In genomic region chr1:94792473-94792875, GRCh38 we compare ENCODE assay signal across 8 cellular contexts. TPM values are rescaled to one million over a fixed set of nuclear protein-coding genes. Genes with fewer than 3 reads are reported as not detected.
DNase-seq lines count a peak whose midpoint lies in the region; ATAC-seq, FAIRE-seq and TF ChIP-seq lines count a peak whose summit lies in the region.

No MANE protein-coding gene starts in this region.

- no peaks in the 10 kb centered on the region for H3K27me3 Mint-ChIP-seq in chondrocyte (ENCODE audit: low read depth)
- H3K27me3 Mint-ChIP-seq in naive thymus-derived CD4-positive, alpha-beta T cell = peaks cover 0 to 16% (median 6%) of the 10 kb centered on the region in 5 donors
- H3K27me3 Mint-ChIP-seq in CD4-positive, alpha-beta T cell = no peaks in the 10 kb centered on the region

- no peaks in the 10 kb centered on the region for H3K9me3 ChIP-seq in naive thymus-derived CD4-positive, alpha-beta T cell (ENCODE audit: control insufficient read depth in 2 of 3, low read length in 3 of 3)
- H3K9me3 ChIP-seq in CD4-positive, alpha-beta T cell (ENCODE audit: control insufficient read depth, low read length) = no peaks in the 10 kb centered on the region

- ATAC-seq in GM21619 (IDR thresholded peaks at IDR 0.05; ENCODE audit: unreplicated experiment) = peak; percentile 96
- peak; percentile 80 for ATAC-seq in naive thymus-derived CD4-positive, alpha-beta T cell
- no peak for ATAC-seq in CD4-positive, alpha-beta T cell (ENCODE audit: poor library complexity)

- FAIRE-seq in frontal cortex (lab: Jason Lieb, UNC) = no peak

- H3K9me3 Mint-ChIP-seq in chondrocyte (ENCODE audit: low read depth) = no peaks in the 10 kb centered on the region
- H3K9me3 Mint-ChIP-seq in naive thymus-derived CD4-positive, alpha-beta T cell = peaks cover 0 to 4% (median 0%) of the 10 kb centered on the region in 11 donors
- H3K9me3 Mint-ChIP-seq in CD4-positive, alpha-beta T cell = no peaks in the 10 kb centered on the region

- peaks cover 45% of the 10 kb centered on the region for H3K4me1 Mint-ChIP-seq in chondrocyte (ENCODE audit: low read depth)
- H3K4me1 Mint-ChIP-seq in naive thymus-derived CD4-positive, alpha-beta T cell = peaks cover 4 to 9% (median 5%) of the 10 kb centered on the region in 7 donors
- H3K4me1 Mint-ChIP-seq in CD4-positive, alpha-beta T cell (ENCODE audit: low read depth) = peaks cover 13% of the 10 kb centered on the region

- peak overlapping the region; percentile 89 for H3K27ac Mint-ChIP-seq in chondrocyte (ENCODE audit: unreplicated experiment)
- H3K27ac Mint-ChIP-seq in naive thymus-derived CD4-positive, alpha-beta T cell = no peak overlapping the region
- H3K27ac Mint-ChIP-seq in CD4-positive, alpha-beta T cell = no peak overlapping the region

- H3K4me3 Mint-ChIP-seq in chondrocyte (ENCODE audit: unreplicated experiment) = peak overlapping the region; percentile 17
- no peak overlapping the region for H3K4me3 Mint-ChIP-seq in naive thymus-derived CD4-positive, alpha-beta T cell
- no peak overlapping the region for H3K4me3 Mint-ChIP-seq in CD4-positive, alpha-beta T cell

- H3K36me3 ChIP-seq in naive thymus-derived CD4-positive, alpha-beta T cell (ENCODE audit: control insufficient read depth in 2 of 3, insufficient read depth in 3 of 3, low read length in 3 of 3) = no peaks in the 10 kb centered on the region

- H3K4me3 ChIP-seq in naive thymus-derived CD4-positive, alpha-beta T cell (ENCODE audit: low read length) = no peak overlapping the region

- CTCF ChIA-PET in naive thymus-derived CD4-positive, alpha-beta T cell (lab: Charles Lee) = no interaction called here
- CTCF ChIA-PET in CD4-positive, alpha-beta T cell (lab: Charles Lee) = no interaction called here

- intact Hi-C loops in naive thymus-derived CD4-positive, alpha-beta T cell (cut with micrococcal nuclease) = no loop called here
- intact Hi-C loops in CD4-positive, alpha-beta T cell (cut with DNase I, micrococcal nuclease) = no loop called here

- no peaks in the 10 kb centered on the region for H3K27me3 ChIP-seq in naive thymus-derived CD4-positive, alpha-beta T cell (ENCODE audit: control insufficient read depth in 2 of 2, insufficient read depth in 2 of 2, low read length in 2 of 2)
- H3K27me3 ChIP-seq in CD4-positive, alpha-beta T cell (ENCODE audit: control insufficient read depth, insufficient read depth, low read length) = no peaks in the 10 kb centered on the region

- peak; percentile 67 for TF ChIP-seq CTCF in chondrocyte (IDR thresholded peaks at IDR 0.05)
- TF ChIP-seq CTCF in CD4-positive, alpha-beta T cell (IDR thresholded peaks at IDR 0.05) = no peak

- POLR2A ChIA-PET in naive thymus-derived CD4-positive, alpha-beta T cell (lab: Charles Lee) = no interaction called here
- POLR2A ChIA-PET in CD4-positive, alpha-beta T cell (lab: Charles Lee) = no interaction called here

- H3K27ac ChIP-seq in naive thymus-derived CD4-positive, alpha-beta T cell (ENCODE audit: low read depth, low read length) = no peak overlapping the region
- no peak overlapping the region for H3K27ac ChIP-seq in CD4-positive, alpha-beta T cell (ENCODE audit: low read depth, low read length)

- DNase-seq in EL (peak; percentile 84), HT1080 (ENCODE audit: low read depth) (peak; percentile 82), chondrocyte (ENCODE audit: low spot score) (no peak), frontal cortex (ENCODE audit: low spot score in 2 of 2) (no peak), NCI-H2107 (lab: John Stamatoyannopoulos, UW) (no peak)
- DNase-seq in naive thymus-derived CD4-positive, alpha-beta T cell = no peak
- DNase-seq in CD4-positive, alpha-beta T cell = no peak

- no peaks in the 10 kb centered on the region for H3K4me1 ChIP-seq in naive thymus-derived CD4-positive, alpha-beta T cell (ENCODE audit: control insufficient read depth in 2 of 2, insufficient read depth in 2 of 2, low read length in 2 of 2)

- H3K36me3 Mint-ChIP-seq in chondrocyte (ENCODE audit: low read depth) = no peaks in the 10 kb centered on the region
- peaks cover 0 to 3% (median 0%) of the 10 kb centered on the region in 5 donors for H3K36me3 Mint-ChIP-seq in naive thymus-derived CD4-positive, alpha-beta T cell
- H3K36me3 Mint-ChIP-seq in CD4-positive, alpha-beta T cell (ENCODE audit: low read depth) = no peaks in the 10 kb centered on the region

RNA-seq across cellular contexts. Expression of gene SLC44A3, which starts 27.7 kb away (rescaled TPM):
- 0.30 and 0.31 TPM in 2 replicates for total RNA-seq in HT1080 (2014; rRNA removed; shearing (Covaris generic))
- 0.19 and 0.62 TPM in 2 replicates for polyA plus RNA-seq in HT1080 (2015; cell fraction: cytosol; rRNA removed)
- polyA plus RNA-seq in HT1080 (2015; cell fraction: nucleus; rRNA removed) = 0.53 and 0.76 TPM in 2 replicates
- total RNA-seq in chondrocyte (1.5 to 2.5 TPM (median 2.2 TPM) in 3 replicates), frontal cortex (1.2 TPM)
- total RNA-seq in naive thymus-derived CD4-positive, alpha-beta T cell = 1 to 10 TPM in 1 of 5 experiments, under 1 TPM in 1, not detected in 3; 0.24 to 1.0 TPM
- polyA plus RNA-seq in naive thymus-derived CD4-positive, alpha-beta T cell = not detected
- total RNA-seq in CD4-positive, alpha-beta T cell = under 1 TPM; 0.27 to 0.36 TPM

Comparison
In these comparisons a context has a peak if more than half of its experiments do, and no peak if none do; other contexts are left out.
1. DNase-seq: peak in EL (single experiment) and HT1080 (single experiment); none in chondrocyte (single experiment), naive thymus-derived CD4-positive, alpha-beta T cell (0 of 9), CD4-positive, alpha-beta T cell (0 of 10), frontal cortex (0 of 2) and NCI-H2107 (single experiment).